ENCODE assay signal across 1 cellular context in the genomic region with DNA sequence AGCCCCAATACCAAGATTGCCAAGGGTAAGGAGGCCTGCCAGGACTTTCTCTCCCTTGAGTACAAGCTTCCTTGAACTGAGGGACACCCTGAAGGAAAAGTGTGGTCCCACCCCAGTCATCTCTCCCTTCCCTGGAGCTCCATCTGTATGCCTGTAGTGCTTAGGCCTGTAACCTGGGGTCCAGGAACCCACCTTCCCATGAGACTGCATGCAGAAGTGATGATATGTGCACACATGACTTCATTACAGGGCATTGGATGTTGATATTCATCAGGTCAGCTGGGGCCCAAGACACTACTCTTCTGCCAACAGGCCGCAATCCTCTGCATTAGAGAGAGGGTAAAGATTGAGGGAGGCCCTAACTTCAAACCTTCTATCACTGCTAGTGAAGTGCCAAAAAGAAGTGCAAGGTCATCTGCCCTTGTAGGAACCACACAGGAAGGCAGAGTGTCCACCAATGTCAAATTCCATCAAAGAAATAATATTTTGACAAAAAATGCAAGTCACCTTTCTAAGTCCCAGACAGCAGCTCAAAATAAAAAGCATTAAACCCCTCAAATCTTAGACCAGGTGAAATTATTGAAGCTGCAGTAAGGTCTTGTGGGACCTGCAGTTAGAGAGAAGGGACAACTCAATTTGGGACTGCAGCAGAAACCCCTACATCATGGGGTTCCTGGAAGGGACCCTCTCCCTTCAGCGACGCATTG.
TF ChIP-seq lines count a peak whose summit lies in the region.

No MANE protein-coding gene starts in this region.

TF ChIP-seq in HepG2, 621 proteins besides CTCF, POLR2A, EP300 and RAD21:
- TF ChIP-seq NFE2L2 (IDR thresholded peaks at IDR 0.05; ENCODE audit: low read length) = peak; percentile 56; the same call in 1 of the 2 replicates
- TF ChIP-seq ZNF703 (CRISPR knock-in tag; IDR thresholded peaks at IDR 0.05; ENCODE audit: borderline replicate concordance) = no peak
